Comparison of ENCODE assay signal across 37 cellular contexts in genomic region chr7:92988941-92989540, GRCh38.
DNase-seq lines count a peak whose midpoint lies in the region; ATAC-seq, FAIRE-seq and TF ChIP-seq lines count a peak whose summit lies in the region.
"Had no signal": no experiment of that assay in that cellular context is flagged by ENCODE, and none has a peak within 500 bp of the region (broad histone marks: within the 10 kb centered on the region; RNA-seq: fewer than 3 reads in every experiment).

No MANE protein-coding gene starts in this region.

- no peak for TF ChIP-seq CTCF in natural killer cell (IDR thresholded peaks at IDR 0.05)
- TF ChIP-seq CTCF in fibroblast of mammary gland (conservative IDR thresholded peaks at IDR 0.05; ENCODE audit: control insufficient read depth, insufficient read depth, low read depth, low read length) = no peak
- no peak for TF ChIP-seq CTCF in pancreas (IDR thresholded peaks at IDR 0.05)

- H3K36me3 ChIP-seq in adipocyte (ENCODE audit: control insufficient read depth, insufficient read depth, low read length, severe bottlenecking) = no peaks in the 10 kb centered on the region
- no peaks in the 10 kb centered on the region for H3K36me3 ChIP-seq in pancreas
- H3K36me3 ChIP-seq: BE2C, cardiac muscle cell, esophagus muscularis mucosa, gastroesophageal sphincter, lower lobe of right lung, SJSA1, upper lobe of right lung had no signal

- H3K9me3 ChIP-seq in adipocyte (ENCODE audit: control insufficient read depth, low read length) (no peaks in the 10 kb centered on the region), pancreas (no peaks in the 10 kb centered on the region)
- H3K9me3 ChIP-seq: BE2C, esophagus muscularis mucosa, gastroesophageal sphincter, lower lobe of right lung, upper lobe of right lung had no signal

- no peaks in the 10 kb centered on the region for H3K27me3 ChIP-seq in adipocyte (replicated peaks; ENCODE audit: control insufficient read depth, insufficient read depth, low read length)
- H3K27me3 ChIP-seq in pancreas = no peaks in the 10 kb centered on the region
- H3K27me3 ChIP-seq: cardiac muscle cell, esophagus muscularis mucosa, gastroesophageal sphincter, SJSA1, upper lobe of right lung had no signal

- no peak overlapping the region for H3K27ac ChIP-seq in pancreas
- H3K27ac ChIP-seq: A549, cardiac muscle cell, coronary artery, esophagus muscularis mucosa, gastroesophageal sphincter, KMS-11, lower lobe of right lung, SJSA1, upper lobe of right lung had no signal

- WGBS in pancreas, 2 donors = 63 to 80% methylated on average over 3 of the region's 3 CpGs

- DNase-seq in natural killer cell treated with Interleukin-12 subunit alpha and Interleukin-12 subunit beta and Interleukin-15 and Interleukin-18, amount 100 ng/mL, for 72 hours (ENCODE audit: low spot score) = no peak
- DNase-seq in natural killer cell = no peak
- DNase-seq in adipocyte (ENCODE audit: low read depth) = peak; percentile 22
- peak; percentile 21 for DNase-seq in fibroblast of mammary gland (ENCODE audit: low read depth)
- DNase-seq in HT-29 (ENCODE audit: low spot score) = no peak
- DNase-seq in pancreas = no peak
- no peak for DNase-seq in NCI-H187 (lab: John Stamatoyannopoulos, UW)
- no peak for DNase-seq in OCI-M1 (lab: John Stamatoyannopoulos, UW)
- DNase-seq: activated CD4-positive, alpha-beta T cell treated with anti-CD3 and anti-CD28 coated beads, Interleukin-2, amount 50 U/mL, for 1 hour; activated CD4-positive, CD25-positive, alpha-beta regulatory T cell; activated effector memory CD4-positive, alpha-beta T cell treated with anti-CD3 and anti-CD28 coated beads, Interleukin-2, amount 50 U/mL, for 16 hours; activated T-cell treated with anti-CD3 and anti-CD28 coated beads, Interleukin-2, amount 50 U/mL, for 24 hours; anterior cingulate cortex; BE2C; CD8-positive, alpha-beta memory T cell; EL; endodermal cell; lower lobe of right lung; MM.1S; NCI-H1417; NCI-H2107; NCI-H748 treated with DMSO at 0.1 percent for 48 hours; small intestine; stimulated activated naive CD4-positive, alpha-beta T cell treated with Interleukin-2 at 50 U/mL for 16 hours; upper lobe of right lung had no signal

- H3K4me3 ChIP-seq in adipocyte (ENCODE audit: low read length) (no peak overlapping the region), fibroblast of mammary gland (ENCODE audit: control insufficient read depth, low read depth, low read length) (no peak overlapping the region), pancreas (no peak overlapping the region)
- H3K4me3 ChIP-seq: A549, cardiac muscle cell, coronary artery, esophagus muscularis mucosa, gastroesophageal sphincter, lower lobe of right lung, SJSA1, upper lobe of right lung had no signal

- peak overlapping the region in 1 of 2 donors; percentile 69 for H3K27ac Mint-ChIP-seq in natural killer cell treated with Interleukin-12 subunit alpha and Interleukin-12 subunit beta and Interleukin-15 and Interleukin-18, amount 100 ng/mL, for 72 hours
- no peak overlapping the region for H3K27ac Mint-ChIP-seq in natural killer cell
- H3K27ac Mint-ChIP-seq: activated naive CD8-positive, alpha-beta T cell; activated T-cell treated with anti-CD3 and anti-CD28 coated beads, Interleukin-2, amount 50 U/mL, for 24 hours; CD8-positive, alpha-beta memory T cell; endodermal cell had no signal

- H3K9ac ChIP-seq in adipocyte (ENCODE audit: low read length) = no peak overlapping the region
- H3K9ac ChIP-seq: KMS-11 had no signal

- peak overlapping the region; percentile 13 for H3K4me3 Mint-ChIP-seq in natural killer cell treated with Interleukin-12 subunit alpha and Interleukin-12 subunit beta and Interleukin-15 and Interleukin-18, amount 100 ng/mL, for 72 hours
- H3K4me3 Mint-ChIP-seq in natural killer cell = no peak overlapping the region
- H3K4me3 Mint-ChIP-seq: activated naive CD8-positive, alpha-beta T cell; activated T-cell treated with anti-CD3 and anti-CD28 coated beads, Interleukin-2, amount 50 U/mL, for 24 hours; CD8-positive, alpha-beta memory T cell; endodermal cell; neural crest cell had no signal

- peaks cover 1% of the 10 kb centered on the region for H3K36me3 Mint-ChIP-seq in natural killer cell treated with Interleukin-12 subunit alpha and Interleukin-12 subunit beta and Interleukin-15 and Interleukin-18, amount 100 ng/mL, for 72 hours
- no peaks in the 10 kb centered on the region for H3K36me3 Mint-ChIP-seq in natural killer cell
- H3K36me3 Mint-ChIP-seq: activated naive CD8-positive, alpha-beta T cell; CD8-positive, alpha-beta memory T cell had no signal

- FAIRE-seq in pancreas (lab: Jason Lieb, UNC) = no peak
- FAIRE-seq: A549, GM18507, GM19239, H54, small intestine had no signal

- peaks cover 6 to 16% of the 10 kb centered on the region in 2 donors for H3K4me1 Mint-ChIP-seq in natural killer cell treated with Interleukin-12 subunit alpha and Interleukin-12 subunit beta and Interleukin-15 and Interleukin-18, amount 100 ng/mL, for 72 hours (ENCODE audit: low read depth in 2 of 2)
- no peaks in the 10 kb centered on the region for H3K4me1 Mint-ChIP-seq in natural killer cell
- H3K4me1 Mint-ChIP-seq: CD8-positive, alpha-beta memory T cell; neural crest cell had no signal

- H3K4me1 ChIP-seq in adipocyte (ENCODE audit: control insufficient read depth, insufficient read depth, low read length) = peaks cover 5% of the 10 kb centered on the region
- no peaks in the 10 kb centered on the region for H3K4me1 ChIP-seq in pancreas
- H3K4me1 ChIP-seq: A549, BE2C, lower lobe of right lung, upper lobe of right lung had no signal

- ATAC-seq in natural killer cell treated with Interleukin-12 subunit alpha and Interleukin-12 subunit beta and Interleukin-15 and Interleukin-18, amount 100 ng/mL, for 72 hours = no peak
- ATAC-seq in natural killer cell (no peak), pancreas (no peak)
- ATAC-seq: A549, gastroesophageal sphincter, lower lobe of right lung, upper lobe of right lung had no signal

- no peaks in the 10 kb centered on the region for H3K9me3 Mint-ChIP-seq in natural killer cell treated with Interleukin-12 subunit alpha and Interleukin-12 subunit beta and Interleukin-15 and Interleukin-18, amount 100 ng/mL, for 72 hours
- no peaks in the 10 kb centered on the region for H3K9me3 Mint-ChIP-seq in natural killer cell
- H3K9me3 Mint-ChIP-seq: activated T-cell treated with anti-CD3 and anti-CD28 coated beads, Interleukin-2, amount 50 U/mL, for 24 hours; CD8-positive, alpha-beta memory T cell; endodermal cell had no signal

- intact Hi-C loops in natural killer cell (cut with micrococcal nuclease) (no loop called here), pancreas (cut with DNase I) (no loop called here)

- peaks cover 2 to 10% of the 10 kb centered on the region in 2 donors for H3K27me3 Mint-ChIP-seq in natural killer cell treated with Interleukin-12 subunit alpha and Interleukin-12 subunit beta and Interleukin-15 and Interleukin-18, amount 100 ng/mL, for 72 hours
- H3K27me3 Mint-ChIP-seq in natural killer cell (ENCODE audit: low read depth in 2 of 2) = peaks cover 3 to 14% of the 10 kb centered on the region in 2 donors

Comparison
In these comparisons a context has a peak if more than half of its experiments do, and no peak if none do; other contexts are left out.
1. DNase-seq: peak in adipocyte (single experiment) and fibroblast of mammary gland (single experiment); none in natural killer cell treated with Interleukin-12 subunit alpha and Interleukin-12 subunit beta and Interleukin-15 and Interleukin-18, amount 100 ng/mL, for 72 hours (single experiment), natural killer cell (single experiment), HT-29 (single experiment), pancreas (0 of 6), NCI-H187 (0 of 2) and OCI-M1 (single experiment).